In the genomic region with DNA sequence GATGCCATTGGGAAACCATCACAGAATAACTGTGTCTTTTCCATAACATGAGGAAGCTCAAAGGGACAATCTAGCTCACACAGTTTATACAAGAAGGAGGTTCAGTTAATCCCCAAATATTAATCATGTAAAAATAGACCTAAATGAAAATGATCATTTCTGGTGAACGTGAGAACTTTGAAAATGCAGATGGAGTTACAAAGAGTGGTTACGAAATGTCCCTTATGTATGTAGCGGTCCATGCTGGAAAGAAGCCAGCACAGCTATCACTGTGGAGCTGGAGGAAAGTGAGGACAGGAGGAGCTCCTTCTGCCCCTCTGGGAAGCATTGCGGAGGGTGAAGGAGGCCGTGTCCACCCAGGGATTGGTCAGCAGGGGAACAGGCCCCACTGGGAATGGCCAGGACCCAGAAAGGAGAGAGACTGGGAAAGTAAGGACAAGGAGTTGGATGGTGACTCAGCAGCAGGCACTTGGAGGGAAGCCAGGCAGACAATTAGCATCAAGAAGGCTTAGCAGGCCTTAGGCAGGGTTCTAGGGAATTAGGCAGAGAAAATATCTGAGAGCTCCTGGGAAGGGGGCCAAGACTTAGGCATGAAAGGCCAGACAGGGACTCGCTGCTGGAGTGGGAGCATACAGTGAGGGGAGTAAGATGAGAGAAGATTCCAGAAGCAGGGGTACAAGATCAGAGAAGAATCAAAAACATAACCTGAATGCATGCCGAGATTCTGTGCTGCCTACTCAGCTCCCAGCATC, we compare ENCODE assay signal across 1 cellular context.
TF ChIP-seq lines count a peak whose summit lies in the region.

No MANE protein-coding gene starts in this region.

TF ChIP-seq in IMR-90, 13 proteins besides CTCF, POLR2A, EP300 and RAD21 (continued from another document):
- TF ChIP-seq CHD1 (IDR thresholded peaks at IDR 0.05; ENCODE audit: low read depth, low read length), result no peak
- TF ChIP-seq MXI1 (IDR thresholded peaks at IDR 0.05; ENCODE audit: borderline replicate concordance, low read depth, low read length), result no peak
- TF ChIP-seq RFX5 (IDR thresholded peaks at IDR 0.05; ENCODE audit: low read depth, low read length), result no peak
- no peak; the same call in 1 of the 2 replicates for TF ChIP-seq MAZ (IDR thresholded peaks at IDR 0.05; ENCODE audit: borderline replicate concordance, low read depth, low read length)
- TF ChIP-seq NFE2L2 (IDR thresholded peaks at IDR 0.05; ENCODE audit: low read depth, low read length), result peak; percentile 72
TF ChIP-seq in IMR-90: peak in this region for 4.
